In genomic region chr17:31388351-31388750, GRCh38 we compare ENCODE assay signal across 22 cellular contexts. TPM values are rescaled to one million over a fixed set of nuclear protein-coding genes. Genes with fewer than 3 reads are reported as not detected.
A peak's percentile ranks its signal among the peaks of the same experiment; 100 is the strongest.
DNase-seq lines count a peak whose midpoint lies in the region; ATAC-seq, FAIRE-seq and TF ChIP-seq lines count a peak whose summit lies in the region.
"Had no signal": no experiment of that assay in that cellular context is flagged by ENCODE, and none has a peak within 500 bp of the region (broad histone marks: within the 10 kb centered on the region; RNA-seq: fewer than 3 reads in every experiment).

No MANE protein-coding gene starts in this region.

- no peaks in the 10 kb centered on the region for H3K9me3 Mint-ChIP-seq in osteocyte (ENCODE audit: unreplicated experiment)
- H3K9me3 Mint-ChIP-seq: CD4-positive, alpha-beta memory T cell; HFFc6 had no signal

- no peak overlapping the region for H3K4me3 Mint-ChIP-seq in osteocyte (ENCODE audit: unreplicated experiment)
- H3K4me3 Mint-ChIP-seq: HFFc6 had no signal

- TF ChIP-seq POLR2A in spleen (IDR thresholded peaks at IDR 0.05) = no peak

- no peak overlapping the region for H3K27ac Mint-ChIP-seq in osteocyte (ENCODE audit: unreplicated experiment)
- H3K27ac Mint-ChIP-seq: CD4-positive, alpha-beta memory T cell; HFFc6 had no signal

- H3K27ac ChIP-seq in spleen (no peak overlapping the region), small intestine (ENCODE audit: low read depth in 1 of 2, low read length in 1 of 2) (no peak overlapping the region)
- H3K27ac ChIP-seq: C4-2B, GM23248 had no signal

- in situ Hi-C loops in GM13977 (cut with MboI; ENCODE audit: low pct_unique_long_range_greater_than_20kb, low sequenced_read_pairs, unreplicated experiment) = no loop called here

- H3K4me3 ChIP-seq in spleen = no peak overlapping the region
- H3K4me3 ChIP-seq in small intestine (ENCODE audit: low read depth in 1 of 2, low read length in 2 of 2) = no peak overlapping the region
- H3K4me3 ChIP-seq: GM23248, K562 had no signal

- intact Hi-C loops in spleen (cut with DNase I; ENCODE audit: low total_unique reads) = no loop called here

- peaks cover 1% of the 10 kb centered on the region for H3K4me1 Mint-ChIP-seq in osteocyte (ENCODE audit: unreplicated experiment)

- no peak for FAIRE-seq in small intestine (lab: Jason Lieb, UNC)
- FAIRE-seq: A204.1, H54, HTR-8/SVneo, K562 had no signal

- peak; percentile 3 for DNase-seq in GM13977 (ENCODE audit: low spot score)
- peak; percentile 48 for DNase-seq in islet precursor cell
- peak; percentile 60 for DNase-seq in osteocyte (ENCODE audit: extremely low spot score, unreplicated experiment)
- no peak for DNase-seq in spleen
- DNase-seq in small intestine = no peak
- no peak for DNase-seq in GM10266 (ENCODE audit: extremely low spot score)
- DNase-seq: ACHN; AML-193; CD4-positive, alpha-beta memory T cell; DMS153; DMS79; GDM1; GM23248; HCEC 1CT; HFFc6; IMR-90 had no signal

- 77 to 93% (median 81%) methylated on average over 2 of the region's 2 CpGs for WGBS in spleen, 5 donors
- 73 to 96% (median 85%) methylated on average over 2 of the region's 2 CpGs for WGBS in small intestine, 3 donors

- H3K36me3 Mint-ChIP-seq in osteocyte (ENCODE audit: unreplicated experiment) = peaks cover under 1% of the 10 kb centered on the region
- H3K36me3 Mint-ChIP-seq: CD4-positive, alpha-beta memory T cell had no signal

- no peak for ATAC-seq in HG03378 (IDR thresholded peaks at IDR 0.05; ENCODE audit: unreplicated experiment)
- ATAC-seq: K562 had no signal

- H3K36me3 ChIP-seq in spleen (no peaks in the 10 kb centered on the region), small intestine (ENCODE audit: control insufficient read depth in 2 of 2, insufficient read depth in 2 of 2, low read length in 2 of 2) (no peaks in the 10 kb centered on the region)

- no peaks in the 10 kb centered on the region for H3K9me3 ChIP-seq in spleen
- no peaks in the 10 kb centered on the region for H3K9me3 ChIP-seq in small intestine (ENCODE audit: control insufficient read depth, low read depth)

- peaks cover 17% of the 10 kb centered on the region for H3K27me3 Mint-ChIP-seq in osteocyte (ENCODE audit: unreplicated experiment)

- peaks cover 2 to 45% (median 28%) of the 10 kb centered on the region in 7 donors for H3K27me3 ChIP-seq in spleen (replicated peaks in 1 of 7)
- peaks cover 4 to 14% of the 10 kb centered on the region in 2 donors for H3K27me3 ChIP-seq in small intestine (ENCODE audit: control insufficient read depth in 2 of 2, insufficient read depth in 2 of 2, low read length in 2 of 2)

- TF ChIP-seq CTCF in GM13977 (IDR thresholded peaks at IDR 0.05; ENCODE audit: extremely low read depth, insufficient read depth, missing control alignments) = no peak
- TF ChIP-seq CTCF in osteocyte (IDR thresholded peaks at IDR 0.05) = no peak
- no peak for TF ChIP-seq CTCF in spleen (IDR thresholded peaks at IDR 0.05 in 8 of 11, conservative IDR thresholded peaks at IDR 0.05 in 3 of 11)
- TF ChIP-seq CTCF in GM10266 (IDR thresholded peaks at IDR 0.05; ENCODE audit: control insufficient read depth, insufficient read depth, low read depth, missing control alignments) = no peak

- peaks cover 10 to 41% (median 22%) of the 10 kb centered on the region in 6 donors for H3K4me1 ChIP-seq in spleen
- H3K4me1 ChIP-seq in small intestine (ENCODE audit: control insufficient read depth in 2 of 2, insufficient read depth in 1 of 2, low read depth in 1 of 2, low read length in 1 of 2) = peaks cover 0 to 3% of the 10 kb centered on the region in 2 donors

RNA-seq across cellular contexts. Expression of gene RAB11FIP4, which starts 3.1 kb away (rescaled TPM):
- 0.99 and 1.0 TPM in 2 replicates for total RNA-seq in osteocyte
- 10 to 100 TPM; 17.8 to 25.2 (median 22.3) TPM for total RNA-seq in spleen
- 1 to 10 TPM; 5.5 to 8.9 (median 5.8) TPM for polyA plus RNA-seq in spleen
- polyA plus RNA-seq in small intestine = 10 to 100 TPM; 11.6 to 33.8 (median 15.4) TPM

Comparison
In these comparisons a context has a peak if more than half of its experiments do, and no peak if none do; other contexts are left out.
1. DNase-seq: peak in GM13977 (single experiment), islet precursor cell (single experiment) and osteocyte (single experiment); none in spleen (single experiment), small intestine (single experiment) and GM10266 (single experiment).